Comparison of ENCODE assay signal across 1 cellular context in genomic region chr4:89254847-89255246, GRCh38.
TF ChIP-seq lines count a peak whose summit lies in the region.

No MANE protein-coding gene starts in this region.

TF ChIP-seq in K562, 482 proteins besides CTCF, POLR2A, EP300 and RAD21 (continued from another document):
- TF ChIP-seq, protein P1, sequence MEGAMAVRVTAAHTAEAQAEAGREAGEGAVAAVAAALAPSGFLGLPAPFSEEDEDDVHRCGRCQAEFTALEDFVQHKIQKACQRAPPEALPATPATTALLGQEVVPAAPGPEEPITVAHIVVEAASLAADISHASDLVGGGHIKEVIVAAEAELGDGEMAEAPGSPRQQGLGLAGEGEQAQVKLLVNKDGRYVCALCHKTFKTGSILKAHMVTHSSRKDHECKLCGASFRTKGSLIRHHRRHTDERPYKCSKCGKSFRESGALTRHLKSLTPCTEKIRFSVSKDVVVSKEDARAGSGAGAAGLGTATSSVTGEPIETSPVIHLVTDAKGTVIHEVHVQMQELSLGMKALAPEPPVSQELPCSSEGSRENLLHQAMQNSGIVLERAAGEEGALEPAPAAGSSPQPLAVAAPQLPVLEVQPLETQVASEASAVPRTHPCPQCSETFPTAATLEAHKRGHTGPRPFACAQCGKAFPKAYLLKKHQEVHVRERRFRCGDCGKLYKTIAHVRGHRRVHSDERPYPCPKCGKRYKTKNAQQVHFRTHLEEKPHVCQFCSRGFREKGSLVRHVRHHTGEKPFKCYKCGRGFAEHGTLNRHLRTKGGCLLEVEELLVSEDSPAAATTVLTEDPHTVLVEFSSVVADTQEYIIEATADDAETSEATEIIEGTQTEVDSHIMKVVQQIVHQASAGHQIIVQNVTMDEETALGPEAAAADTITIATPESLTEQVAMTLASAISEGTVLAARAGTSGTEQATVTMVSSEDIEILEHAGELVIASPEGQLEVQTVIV (CRISPR knock-in tag; IDR thresholded peaks at IDR 0.05; ENCODE audit: borderline replicate concordance) = no peak
- TF ChIP-seq RAD51 (IDR thresholded peaks at IDR 0.05; ENCODE audit: borderline replicate concordance, low read depth) (no peak), U2AF2 (optimal IDR thresholded peaks at IDR 0.05; ENCODE audit: low read depth, low read length) (no peak), BRF1 (IDR thresholded peaks at IDR 0.05; ENCODE audit: borderline replicate concordance, extremely low read depth, insufficient read length) (no peak), E2F3 (CRISPR knock-in tag; IDR thresholded peaks at IDR 0.05) (no peak), KLF16 (IDR thresholded peaks at IDR 0.05) (0 out of 2 replicates have a peak, but pooled peaks have one; percentile 25), GTF2F1 (IDR thresholded peaks at IDR 0.05; ENCODE audit: low read depth, low read length) (no peak), PHB2 (IDR thresholded peaks at IDR 0.05; ENCODE audit: low read depth) (no peak), SMC3 (conservative IDR thresholded peaks at IDR 0.05; ENCODE audit: insufficient read depth, low read depth, low read length) (peak; percentile 31; the same call in 1 of the 2 replicates), FOXP4 (CRISPR knock-in tag; IDR thresholded peaks at IDR 0.05; ENCODE audit: borderline replicate concordance) (no peak), MTA1 (IDR thresholded peaks at IDR 0.05; ENCODE audit: borderline replicate concordance) (no peak), ADNP (tag; IDR thresholded peaks at IDR 0.05) (no peak), DNMT1 (IDR thresholded peaks at IDR 0.05) (no peak), CHD1 (IDR thresholded peaks at IDR 0.05; ENCODE audit: low read length) (no peak), MYC (IDR thresholded peaks at IDR 0.05; ENCODE audit: low read depth, low read length) (no peak), MYC (CRISPR knock-in tag; IDR thresholded peaks at IDR 0.05; ENCODE audit: borderline replicate concordance, low read depth) (no peak), GABPB2 (CRISPR knock-in tag; conservative IDR thresholded peaks at IDR 0.05) (no peak), HNRNPUL1 (IDR thresholded peaks at IDR 0.05; ENCODE audit: low read length) (no peak), EWSR1 (IDR thresholded peaks at IDR 0.05; ENCODE audit: borderline replicate concordance, low read depth, partially characterized antibody) (no peak), E2F1 (CRISPR knock-in tag; IDR thresholded peaks at IDR 0.05) (no peak), E2F8 (IDR thresholded peaks at IDR 0.05; ENCODE audit: low read depth, partially characterized antibody) (no peak), CBFA2T3 (IDR thresholded peaks at IDR 0.05) (no peak), CHD7 (IDR thresholded peaks at IDR 0.05; ENCODE audit: low read depth, low read length) (no peak)
- TF ChIP-seq, protein P2, sequence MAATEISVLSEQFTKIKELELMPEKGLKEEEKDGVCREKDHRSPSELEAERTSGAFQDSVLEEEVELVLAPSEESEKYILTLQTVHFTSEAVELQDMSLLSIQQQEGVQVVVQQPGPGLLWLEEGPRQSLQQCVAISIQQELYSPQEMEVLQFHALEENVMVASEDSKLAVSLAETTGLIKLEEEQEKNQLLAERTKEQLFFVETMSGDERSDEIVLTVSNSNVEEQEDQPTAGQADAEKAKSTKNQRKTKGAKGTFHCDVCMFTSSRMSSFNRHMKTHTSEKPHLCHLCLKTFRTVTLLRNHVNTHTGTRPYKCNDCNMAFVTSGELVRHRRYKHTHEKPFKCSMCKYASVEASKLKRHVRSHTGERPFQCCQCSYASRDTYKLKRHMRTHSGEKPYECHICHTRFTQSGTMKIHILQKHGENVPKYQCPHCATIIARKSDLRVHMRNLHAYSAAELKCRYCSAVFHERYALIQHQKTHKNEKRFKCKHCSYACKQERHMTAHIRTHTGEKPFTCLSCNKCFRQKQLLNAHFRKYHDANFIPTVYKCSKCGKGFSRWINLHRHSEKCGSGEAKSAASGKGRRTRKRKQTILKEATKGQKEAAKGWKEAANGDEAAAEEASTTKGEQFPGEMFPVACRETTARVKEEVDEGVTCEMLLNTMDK (IDR thresholded peaks at IDR 0.05; ENCODE audit: borderline replicate concordance, insufficient read depth, low read depth, low read length, poor library complexity, severe bottlenecking) = peak; percentile 14
